1 cellular context compared by ENCODE assay signal in the genomic region with DNA sequence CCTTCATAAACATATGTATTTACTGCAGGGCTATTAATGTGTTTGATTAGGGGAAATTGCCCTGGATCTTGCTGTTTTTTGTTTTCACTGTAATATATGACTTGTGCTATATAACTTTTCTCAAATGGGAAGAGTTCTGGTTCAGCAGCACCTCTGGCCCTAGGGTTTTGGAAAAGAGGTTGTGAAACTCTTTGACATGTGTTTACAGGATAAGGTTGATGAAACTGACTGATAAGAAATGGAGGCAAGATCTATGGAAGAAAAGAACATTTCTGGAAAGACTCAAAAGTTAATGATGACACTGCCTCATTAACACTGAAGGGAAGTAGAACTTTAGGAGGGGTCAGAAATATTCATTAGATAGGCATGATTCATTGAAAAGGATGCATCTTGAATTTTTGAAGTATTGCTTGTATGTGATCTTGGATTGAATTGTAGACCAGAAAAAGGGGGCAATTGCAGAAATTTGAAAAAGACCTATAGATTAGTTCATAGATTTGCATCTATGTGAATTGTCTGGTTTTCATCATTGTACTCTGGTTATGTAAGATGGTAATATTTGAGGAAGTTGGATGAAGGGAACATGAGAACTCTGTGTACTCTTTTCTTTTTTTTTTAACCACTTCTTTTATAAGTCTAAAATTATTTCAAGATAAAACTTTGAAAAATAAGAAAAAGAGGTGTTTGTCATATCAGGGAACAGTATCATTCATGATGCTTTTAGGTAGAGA.
TF ChIP-seq lines count a peak whose summit lies in the region.

No MANE protein-coding gene starts in this region.

TF ChIP-seq in GM12878, 131 proteins besides CTCF, POLR2A, EP300 and RAD21:
- peak; percentile 23; the same call in 1 of the 2 replicates for TF ChIP-seq SPI1 (IDR thresholded peaks at IDR 0.05; ENCODE audit: borderline replicate concordance, insufficient read depth, low read depth, low read length)
- no peak for TF ChIP-seq LARP7 (IDR thresholded peaks at IDR 0.05)
